10 cellular contexts compared by ENCODE assay signal in the genomic region with DNA sequence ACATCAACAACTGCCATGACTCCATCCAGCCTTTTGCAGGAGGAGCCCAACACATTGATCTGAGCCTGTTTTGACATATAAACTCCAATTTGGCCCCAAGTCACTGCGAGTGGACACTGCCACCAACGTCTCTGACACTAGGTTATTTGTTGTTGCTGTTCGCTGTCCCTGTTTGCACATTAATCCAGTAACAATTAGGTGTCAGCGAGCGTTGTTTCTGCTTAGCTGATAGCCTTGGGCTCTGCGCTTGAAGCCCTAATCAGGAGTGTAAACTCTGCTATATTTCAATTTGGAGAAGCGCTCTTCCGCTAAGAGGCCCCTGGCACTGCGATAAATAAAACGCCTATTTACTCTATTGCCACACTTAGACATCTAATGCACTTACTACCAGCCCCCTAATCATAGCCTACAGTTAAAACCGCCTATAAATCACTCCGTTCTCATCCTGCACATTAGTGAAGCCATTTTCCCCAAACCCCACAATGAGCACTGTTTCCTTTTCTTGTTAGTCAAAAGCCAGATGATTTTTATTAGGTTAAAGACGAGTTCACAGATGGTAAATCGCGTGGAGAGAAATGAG.
DNase-seq lines count a peak whose midpoint lies in the region; ATAC-seq and TF ChIP-seq lines count a peak whose summit lies in the region.
"Had no signal": no experiment of that assay in that cellular context is flagged by ENCODE, and none has a peak within 500 bp of the region (broad histone marks: within the 10 kb centered on the region; RNA-seq: fewer than 3 reads in every experiment).

No MANE protein-coding gene starts in this region.

- H3K9me3 ChIP-seq in DOHH2 (ENCODE audit: control insufficient read depth, insufficient read depth, low read length) (no peaks in the 10 kb centered on the region), MM.1S (replicated peaks; ENCODE audit: insufficient read depth, low read length) (no peaks in the 10 kb centered on the region), parathyroid adenoma (ENCODE audit: control insufficient read depth, low read length) (no peaks in the 10 kb centered on the region)
- H3K9me3 ChIP-seq: HAP-1 had no signal

- intact Hi-C loops in dorsolateral prefrontal cortex (cut with DNase I): no loop called here

- no peaks in the 10 kb centered on the region for H3K79me2 ChIP-seq in DOHH2 (ENCODE audit: control insufficient read depth, low read length)
- no peaks in the 10 kb centered on the region for H3K79me2 ChIP-seq in MM.1S (ENCODE audit: low read length)
- no peaks in the 10 kb centered on the region for H3K79me2 ChIP-seq in parathyroid adenoma

- H3K4me3 ChIP-seq in DOHH2 (ENCODE audit: low read length) (peak overlapping the region; percentile 70), MM.1S (ENCODE audit: low read length) (no peak overlapping the region), dorsolateral prefrontal cortex (peak overlapping the region in 54 of 59 donors; percentile 4 to 62 (median 40)), parathyroid adenoma (ENCODE audit: low read depth, low read length) (no peak overlapping the region)
- H3K4me3 ChIP-seq: HAP-1 had no signal

- peak overlapping the region; percentile 88 for H3K4me2 ChIP-seq in DOHH2 (ENCODE audit: low read length)
- H3K4me2 ChIP-seq in MM.1S (ENCODE audit: low read depth, low read length): peak overlapping the region; percentile 24; the same call in 1 of the 2 replicates
- no peak overlapping the region for H3K4me2 ChIP-seq in parathyroid adenoma (ENCODE audit: low read length)

- H3F3A ChIP-seq in DOHH2 (ENCODE audit: control insufficient read depth, insufficient read depth) (no peaks in the 10 kb centered on the region), MM.1S (ENCODE audit: insufficient read depth, low read length) (no peaks in the 10 kb centered on the region)

- H3K27me3 ChIP-seq in DOHH2 (ENCODE audit: control insufficient read depth, low read length) (peaks cover 49% of the 10 kb centered on the region), MM.1S (replicated peaks; ENCODE audit: insufficient read depth, low read length) (no peaks in the 10 kb centered on the region), dorsolateral prefrontal cortex (peaks cover 0 to 69% (median 35%) of the 10 kb centered on the region in 45 donors), parathyroid adenoma (ENCODE audit: control insufficient read depth, insufficient read depth, low read length) (no peaks in the 10 kb centered on the region)

- ATAC-seq in HG02763 (IDR thresholded peaks at IDR 0.05; ENCODE audit: unreplicated experiment): no peak

- H3K9ac ChIP-seq in MM.1S (ENCODE audit: low read length): no peak overlapping the region
- H3K9ac ChIP-seq in parathyroid adenoma: no peak overlapping the region

- H4K20me1 ChIP-seq in DOHH2 (ENCODE audit: control insufficient read depth, insufficient read depth, low read depth, low read length) (no peaks in the 10 kb centered on the region), MM.1S (ENCODE audit: insufficient read depth, low read length) (no peaks in the 10 kb centered on the region)

- DNase-seq in MM.1S: no peak
- DNase-seq in dorsolateral prefrontal cortex: no peak
- DNase-seq in activated gamma-delta T cell treated with Interleukin-2 at 50 U/mL for 16 hours: no peak
- no peak for DNase-seq in putamen (ENCODE audit: low spot score)
- no peak for DNase-seq in activated gamma-delta T cell (lab: John Stamatoyannopoulos, UW)
- DNase-seq: activated CD4-positive, alpha-beta T cell treated with anti-CD3 and anti-CD28 coated beads, Interleukin-2, amount 50 U/mL, for 4 hours had no signal

- H3K27ac ChIP-seq in DOHH2 (ENCODE audit: low read depth, low read length) (no peak overlapping the region), MM.1S (ENCODE audit: low read length) (no peak overlapping the region), dorsolateral prefrontal cortex (peak overlapping the region in 39 of 59 donors; percentile 1 to 86 (median 51)), parathyroid adenoma (no peak overlapping the region)

- H3K4me1 ChIP-seq in DOHH2 (ENCODE audit: control insufficient read depth, low read length) (peaks cover 15% of the 10 kb centered on the region), MM.1S (ENCODE audit: low read length) (no peaks in the 10 kb centered on the region), parathyroid adenoma (peaks cover 5% of the 10 kb centered on the region)

- H2AFZ ChIP-seq in MM.1S (ENCODE audit: low read length) (no peak overlapping the region), parathyroid adenoma (peak overlapping the region; percentile 71)

- H3K36me3 ChIP-seq in DOHH2 (ENCODE audit: control insufficient read depth, low read length) (no peaks in the 10 kb centered on the region), MM.1S (replicated peaks; ENCODE audit: insufficient read depth, low read length) (no peaks in the 10 kb centered on the region), parathyroid adenoma (ENCODE audit: control insufficient read depth, insufficient read depth, low read length) (no peaks in the 10 kb centered on the region)
- H3K36me3 ChIP-seq: HAP-1 had no signal

- TF ChIP-seq CTCF in DOHH2 (IDR thresholded peaks at IDR 0.05; ENCODE audit: low read depth, low read length, poor library complexity, severe bottlenecking) (no peak), MM.1S (IDR thresholded peaks at IDR 0.05; ENCODE audit: low read length) (no peak), dorsolateral prefrontal cortex (IDR thresholded peaks at IDR 0.05 in 54 of 56, conservative IDR thresholded peaks at IDR 0.05 in 2 of 56; ENCODE audit: low read depth in 1 of 56, partially characterized antibody in 56 of 56) (no peak), parathyroid adenoma (IDR thresholded peaks at IDR 0.05) (no peak)

- H3K9me2 ChIP-seq in DOHH2 (replicated peaks; ENCODE audit: control insufficient read depth, low read length): no peaks in the 10 kb centered on the region
- H3K9me2 ChIP-seq in MM.1S (replicated peaks; ENCODE audit: insufficient read depth, low read length): no peaks in the 10 kb centered on the region

Comparison
In these comparisons a context has a peak if more than half of its experiments do, and no peak if none do; other contexts are left out.
1. H3K27ac ChIP-seq: peak in dorsolateral prefrontal cortex (39 of 59); none in DOHH2 (single experiment), MM.1S (single experiment) and parathyroid adenoma (single experiment).
2. H3K4me3 ChIP-seq: peak in DOHH2 (single experiment) and dorsolateral prefrontal cortex (54 of 59); none in MM.1S (single experiment) and parathyroid adenoma (single experiment).